In genomic region chrX:156006471-156006870, GRCh38 we compare ENCODE assay signal across 4 cellular contexts. TPM values are rescaled to one million over a fixed set of nuclear protein-coding genes. Genes with fewer than 3 reads are reported as not detected.
"Had no signal": no experiment of that assay in that cellular context is flagged by ENCODE, and none has a peak within 500 bp of the region (broad histone marks: within the 10 kb centered on the region; RNA-seq: fewer than 3 reads in every experiment).

No MANE protein-coding gene starts in this region.

RNA-seq across cellular contexts. Expression of gene IL9R, which starts 9.0 kb away (rescaled TPM):
- total RNA-seq: M059J, PC-3, Right ventricle myocardium superior, SJSA1 had no signal
